Comparison of ENCODE assay signal across 18 cellular contexts in the genomic region with DNA sequence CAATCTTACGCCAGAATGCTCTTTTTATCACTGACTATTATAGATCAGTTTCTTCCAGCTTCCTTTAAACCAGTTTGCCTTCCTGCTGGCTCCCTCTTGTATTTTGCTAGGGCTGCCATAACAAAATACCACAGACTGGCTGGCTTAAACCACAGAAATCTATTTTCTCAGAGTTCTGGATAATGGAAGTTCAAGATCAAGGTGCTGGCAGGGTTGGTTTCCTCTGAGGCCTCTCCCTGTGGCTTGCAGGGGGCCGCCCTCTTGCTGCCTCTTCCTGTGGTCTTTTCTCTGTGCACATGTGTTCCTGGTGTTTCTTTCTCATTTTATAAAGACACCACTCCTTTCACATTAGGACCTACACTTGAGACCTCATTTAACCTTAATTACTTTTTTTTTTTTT. TPM values are rescaled to one million over a fixed set of nuclear protein-coding genes. Genes with fewer than 3 reads are reported as not detected.
DNase-seq lines count a peak whose midpoint lies in the region; ATAC-seq lines count a peak whose summit lies in the region.
"Had no signal": no experiment of that assay in that cellular context is flagged by ENCODE, and none has a peak within 500 bp of the region (broad histone marks: within the 10 kb centered on the region; RNA-seq: fewer than 3 reads in every experiment).

No MANE protein-coding gene starts in this region.

- peaks cover 0 to 44% (median 23%) of the 10 kb centered on the region in 4 donors for H3K4me1 Mint-ChIP-seq in CD4-positive, CD25-positive, alpha-beta regulatory T cell
- peaks cover 40% of the 10 kb centered on the region for H3K4me1 Mint-ChIP-seq in activated CD4-positive, alpha-beta T cell treated with anti-CD3 and anti-CD28 coated beads, Interleukin-2, amount 10 ng/mL, durations not matched to agents 24 days and 14 days
- H3K4me1 Mint-ChIP-seq: mesothelial cell of epicardium had no signal

- no peaks in the 10 kb centered on the region for H3K27me3 ChIP-seq in CD4-positive, CD25-positive, alpha-beta regulatory T cell (ENCODE audit: control insufficient read depth, insufficient read depth, low read length)
- H3K27me3 ChIP-seq in effector memory CD4-positive, alpha-beta T cell (replicated peaks; ENCODE audit: control insufficient read depth, insufficient read depth, low read length, poor library complexity, severe bottlenecking) = no peaks in the 10 kb centered on the region

- DNase-seq in CD4-positive, CD25-positive, alpha-beta regulatory T cell = peak in 2 of 3 donors; percentile 36 to 84
- peak; percentile 97 for DNase-seq in KBM-7
- DNase-seq in activated CD4-positive, alpha-beta T cell treated with anti-CD3 and anti-CD28 coated beads, Interleukin-2, amount 10 ng/mL, durations not matched to agents 24 days and 14 days = peak; percentile 89
- peak in 2 of 3 donors; percentile 13 to 17 for DNase-seq in effector memory CD4-positive, alpha-beta T cell
- no peak for DNase-seq in NCI-H748 (lab: John Stamatoyannopoulos, UW; ENCODE audit: unreplicated experiment)
- no peak for DNase-seq in COR-L47 (lab: John Stamatoyannopoulos, UW)
- no peak for DNase-seq in NK-92 (lab: John Stamatoyannopoulos, UW; ENCODE audit: unreplicated experiment)
- DNase-seq in DMS 273 (lab: John Stamatoyannopoulos, UW; ENCODE audit: unreplicated experiment) = no peak
- DNase-seq: AML-193, NCI-H146, NCI-H510A, PC-3 had no signal

- intact Hi-C loops in activated CD4-positive, alpha-beta T cell treated with anti-CD3 and anti-CD28 coated beads, Interleukin-2, amount 10 ng/mL, durations not matched to agents 24 days and 14 days (cut with micrococcal nuclease) = loop anchor here (2.0 to 10.0 kb wide), 3 partner anchors 74 to 246 kb away; a partner anchor contains a TSS

- H3K9me3 ChIP-seq in CD4-positive, CD25-positive, alpha-beta regulatory T cell (ENCODE audit: control insufficient read depth in 2 of 2, low read length in 2 of 2) = no peaks in the 10 kb centered on the region
- H3K9me3 ChIP-seq in effector memory CD4-positive, alpha-beta T cell (ENCODE audit: control insufficient read depth, low read length) = no peaks in the 10 kb centered on the region

- H3K27ac ChIP-seq in CD4-positive, CD25-positive, alpha-beta regulatory T cell (ENCODE audit: insufficient read depth, low read length, poor library complexity, severe bottlenecking) = no peak overlapping the region
- peak overlapping the region; percentile 14 for H3K27ac ChIP-seq in effector memory CD4-positive, alpha-beta T cell (ENCODE audit: insufficient read depth, low read length, poor library complexity, severe bottlenecking)

- no peaks in the 10 kb centered on the region for H3K36me3 ChIP-seq in CD4-positive, CD25-positive, alpha-beta regulatory T cell (ENCODE audit: control insufficient read depth, insufficient read depth, low read length)
- H3K36me3 ChIP-seq in effector memory CD4-positive, alpha-beta T cell (ENCODE audit: control insufficient read depth, insufficient read depth, low read length) = no peaks in the 10 kb centered on the region

- no peak overlapping the region for H3K4me3 ChIP-seq in CD4-positive, CD25-positive, alpha-beta regulatory T cell (ENCODE audit: low read depth, low read length)
- H3K4me3 ChIP-seq in effector memory CD4-positive, alpha-beta T cell (ENCODE audit: insufficient read depth, low read depth, low read length, poor library complexity, severe bottlenecking) = no peak overlapping the region

- ATAC-seq in CD4-positive, CD25-positive, alpha-beta regulatory T cell (ENCODE audit: low read depth in 2 of 2) = peak; percentile 15 to 48
- ATAC-seq: PC-3 had no signal

- H3K36me3 Mint-ChIP-seq in CD4-positive, CD25-positive, alpha-beta regulatory T cell = no peaks in the 10 kb centered on the region
- no peaks in the 10 kb centered on the region for H3K36me3 Mint-ChIP-seq in activated CD4-positive, alpha-beta T cell treated with anti-CD3 and anti-CD28 coated beads, Interleukin-2, amount 10 ng/mL, durations not matched to agents 24 days and 14 days (ENCODE audit: low read depth)
- H3K36me3 Mint-ChIP-seq: mesothelial cell of epicardium had no signal

- in situ Hi-C loops in KBM-7 (cut with MboI; ENCODE audit: low pct_unique_long_range_greater_than_20kb, low sequenced_read_pairs) = no loop called here

- H3K4me3 Mint-ChIP-seq in CD4-positive, CD25-positive, alpha-beta regulatory T cell = peak overlapping the region in 2 of 4 donors; percentile 5 to 43
- peak overlapping the region; percentile 32 for H3K4me3 Mint-ChIP-seq in activated CD4-positive, alpha-beta T cell treated with anti-CD3 and anti-CD28 coated beads, Interleukin-2, amount 10 ng/mL, durations not matched to agents 24 days and 14 days
- H3K4me3 Mint-ChIP-seq: mesothelial cell of epicardium had no signal

- H3K27ac Mint-ChIP-seq in CD4-positive, CD25-positive, alpha-beta regulatory T cell = peak overlapping the region in 2 of 3 donors; percentile 23 to 94
- H3K27ac Mint-ChIP-seq in activated CD4-positive, alpha-beta T cell treated with anti-CD3 and anti-CD28 coated beads, Interleukin-2, amount 10 ng/mL, durations not matched to agents 24 days and 14 days = peak overlapping the region; percentile 75
- H3K27ac Mint-ChIP-seq: mesothelial cell of epicardium had no signal

- peaks cover 0 to 5% (median 0%) of the 10 kb centered on the region in 7 donors for H3K9me3 Mint-ChIP-seq in CD4-positive, CD25-positive, alpha-beta regulatory T cell
- H3K9me3 Mint-ChIP-seq in activated CD4-positive, alpha-beta T cell treated with anti-CD3 and anti-CD28 coated beads, Interleukin-2, amount 10 ng/mL, durations not matched to agents 24 days and 14 days = no peaks in the 10 kb centered on the region

- H3K27me3 Mint-ChIP-seq in CD4-positive, CD25-positive, alpha-beta regulatory T cell = no peaks in the 10 kb centered on the region
- peaks cover 2% of the 10 kb centered on the region for H3K27me3 Mint-ChIP-seq in activated CD4-positive, alpha-beta T cell treated with anti-CD3 and anti-CD28 coated beads, Interleukin-2, amount 10 ng/mL, durations not matched to agents 24 days and 14 days

- peaks cover 14% of the 10 kb centered on the region for H3K4me1 ChIP-seq in CD4-positive, CD25-positive, alpha-beta regulatory T cell (ENCODE audit: control insufficient read depth, insufficient read depth, low read length, poor library complexity, severe bottlenecking)
- peaks cover 17% of the 10 kb centered on the region for H3K4me1 ChIP-seq in effector memory CD4-positive, alpha-beta T cell (ENCODE audit: control insufficient read depth, insufficient read depth, low read length, poor library complexity, severe bottlenecking)

RNA-seq across cellular contexts. Expression of gene FXN, which starts 6.8 kb away (rescaled TPM):
- total RNA-seq in CD4-positive, CD25-positive, alpha-beta regulatory T cell = 15.4 TPM
- polyA plus RNA-seq in CD4-positive, CD25-positive, alpha-beta regulatory T cell = 10 to 100 TPM; 37.2 to 58.7 (median 50.0) TPM
- 45.4 and 47.3 TPM in 2 replicates for total RNA-seq in activated CD4-positive, alpha-beta T cell treated with anti-CD3 and anti-CD28 coated beads, Interleukin-2, amount 10 ng/mL, durations not matched to agents 24 days and 14 days

RNA-seq across cellular contexts. Expression of gene PRKACG, which starts 14.8 kb away (rescaled TPM):
- total RNA-seq in CD4-positive, CD25-positive, alpha-beta regulatory T cell = not detected
- not detected for polyA plus RNA-seq in CD4-positive, CD25-positive, alpha-beta regulatory T cell
- total RNA-seq in activated CD4-positive, alpha-beta T cell treated with anti-CD3 and anti-CD28 coated beads, Interleukin-2, amount 10 ng/mL, durations not matched to agents 24 days and 14 days = not detected in 2 replicates
- total RNA-seq: chondrocyte, glomerular endothelial cell, mesothelial cell of epicardium, omental fat pad, PC-3 had no signal
- polyA plus RNA-seq: adipose tissue, keratinocyte had no signal

Comparison
In these comparisons a context has a peak if more than half of its experiments do, and no peak if none do; other contexts are left out.
1. DNase-seq: peak in CD4-positive, CD25-positive, alpha-beta regulatory T cell (2 of 3), KBM-7 (single experiment), activated CD4-positive, alpha-beta T cell treated with anti-CD3 and anti-CD28 coated beads, Interleukin-2, amount 10 ng/mL, durations not matched to agents 24 days and 14 days (single experiment) and effector memory CD4-positive, alpha-beta T cell (2 of 3); none in NCI-H748 (single experiment), COR-L47 (single experiment), NK-92 (single experiment) and DMS 273 (single experiment).